ENCODE assay signal across 24 cellular contexts in genomic region chr19:8109890-8110662, GRCh38. TPM values are rescaled to one million over a fixed set of nuclear protein-coding genes. Genes with fewer than 3 reads are reported as not detected.
"Had no signal": no experiment of that assay in that cellular context is flagged by ENCODE, and none has a peak within 500 bp of the region (broad histone marks: within the 10 kb centered on the region; RNA-seq: fewer than 3 reads in every experiment).

No MANE protein-coding gene starts in this region.

- H3K27ac Mint-ChIP-seq: IgD-negative memory B cell had no signal

- H3K4me1 ChIP-seq: SJSA1 had no signal

- FAIRE-seq: RCC 7860 had no signal

- H3K36me3 Mint-ChIP-seq: IgD-negative memory B cell had no signal

- H3K36me3 ChIP-seq: MG63, SJSA1 had no signal

- H3K4me3 Mint-ChIP-seq: IgD-negative memory B cell had no signal

- H3K4me3 ChIP-seq: MG63, SJSA1, SK-N-MC had no signal

- H3K27ac ChIP-seq: SJSA1, SK-N-MC had no signal

- H3K4me1 Mint-ChIP-seq: IgD-negative memory B cell had no signal

- H3K27me3 ChIP-seq: SJSA1 had no signal

- DNase-seq: Karpas-422, KG1, MG63, NCI-H1092, NCI-H1105 treated with DMSO at 0.1 percent for 48 hours, NCI-H1436, NCI-H187, NCI-H2029, NCI-H2081 treated with DMSO at 0.1 percent for 48 hours, NCI-H2171, NCI-H226, NCI-H446, NCI-H510A, NCI-H524 treated with DMSO at 0.1 percent for 48 hours, NCI-H69, NCI-H774, Right ventricle myocardium superior, RPMI8226, SIG-M5 had no signal

- H3K9me3 Mint-ChIP-seq: IgD-negative memory B cell had no signal

- H3K9me3 ChIP-seq: MG63, SJSA1 had no signal

RNA-seq across cellular contexts. Expression of gene FBN3, which starts 39.3 kb away (rescaled TPM):
- total RNA-seq: HT-29, Right ventricle myocardium superior, SJSA1 had no signal
- polyA plus RNA-seq: IgD-negative memory B cell had no signal

RNA-seq across cellular contexts. Expression of gene CCL25, which starts 57.5 kb away (rescaled TPM):
- total RNA-seq: HT-29, Right ventricle myocardium superior, SJSA1 had no signal
